Comparison of ENCODE assay signal across 21 cellular contexts in genomic region chr5:126692971-126693370, GRCh38.
"Had no signal": no experiment of that assay in that cellular context is flagged by ENCODE, and none has a peak within 500 bp of the region (broad histone marks: within the 10 kb centered on the region; RNA-seq: fewer than 3 reads in every experiment).

No MANE protein-coding gene starts in this region.

- H3K27ac ChIP-seq: brain microvascular endothelial cell, colonic mucosa had no signal

- H3K4me3 ChIP-seq: colonic mucosa had no signal

- H3K27me3 ChIP-seq: brain microvascular endothelial cell, colonic mucosa had no signal

- ATAC-seq: activated CD4-positive, alpha-beta T cell treated with anti-CD3 and anti-CD28 coated beads for 36 hours; activated CD8-positive, alpha-beta T cell treated with anti-CD3 and anti-CD28 coated beads, Interleukin-2, amount 10 ng/mL, durations not matched to agents 7 days and 5 days; activated T-cell treated with anti-CD3 and anti-CD28 coated beads, Interleukin-2, amount 50 U/mL, for 4 hours; activated T-helper 17 cell treated with anti-CD3 and anti-CD28 coated beads, Interleukin-2, amount 50 U/mL, for 72 hours; esophagus mucosa had no signal

- H3K36me3 ChIP-seq: brain microvascular endothelial cell, colonic mucosa had no signal

- H3K9me3 ChIP-seq: colonic mucosa had no signal

- H3K4me1 ChIP-seq: colonic mucosa had no signal

- DNase-seq: activated CD4-positive, alpha-beta memory T cell treated with anti-CD3 and anti-CD28 coated beads for 36 hours; activated CD4-positive, alpha-beta T cell treated with anti-CD3 and anti-CD28 coated beads for 36 hours; activated CD4-positive, alpha-beta T cell treated with anti-CD3 and anti-CD28 coated beads, Interleukin-2, amount 10 ng/mL, durations not matched to agents 24 days and 14 days; activated CD4-positive, CD25-positive, alpha-beta regulatory T cell; activated CD4-positive, CD25-positive, alpha-beta regulatory T cell treated with anti-CD3 and anti-CD28 coated beads, Interleukin-2, amount 50 U/mL, for 72 hours; activated CD8-positive, alpha-beta T cell treated with anti-CD3 and anti-CD28 coated beads, Interleukin-2, amount 10 ng/mL, durations not matched to agents 7 days and 5 days; activated effector memory CD4-positive, alpha-beta T cell treated with Interleukin-2 at 50 U/mL for 16 hours; activated gamma-delta T cell treated with Interleukin-2 at 50 U/mL for 16 hours; activated naive CD4-positive, alpha-beta T cell treated with anti-CD3 and anti-CD28 coated beads, Interleukin-2, amount 50 U/mL, for 16 hours; activated naive CD4-positive, alpha-beta T cell treated with Interleukin-2 at 50 U/mL for 16 hours; activated T-cell treated with anti-CD3 and anti-CD28 coated beads, Interleukin-2, amount 50 U/mL, for 4 hours; amniotic stem cell; anterior cingulate cortex; brain microvascular endothelial cell; colonic mucosa; effector CD8-positive, alpha-beta T cell; foreskin fibroblast; head of caudate nucleus; T-helper 2 cell had no signal
